ENCODE assay signal across 1 cellular context in genomic region chr7:91946549-91946948, GRCh38.
TF ChIP-seq lines count a peak whose summit lies in the region.

No MANE protein-coding gene starts in this region.

TF ChIP-seq in K562, 482 proteins besides CTCF, POLR2A, EP300 and RAD21:
- peak; percentile 90 for TF ChIP-seq MEIS2 (IDR thresholded peaks at IDR 0.05; ENCODE audit: partially characterized antibody)
- TF ChIP-seq ZNF140 (CRISPR knock-in tag; IDR thresholded peaks at IDR 0.05) = no peak
- no peak; the same call in 1 of the 2 replicates for TF ChIP-seq PBX2 (CRISPR knock-in tag; IDR thresholded peaks at IDR 0.05; ENCODE audit: low read depth)
- TF ChIP-seq PBX2 (tag; conservative IDR thresholded peaks at IDR 0.05; ENCODE audit: low read depth) = peak; percentile 90
- peak; percentile 85 for TF ChIP-seq BHLHE40 (IDR thresholded peaks at IDR 0.05; ENCODE audit: low read length)
- peak; percentile 97 for TF ChIP-seq SPI1 (IDR thresholded peaks at IDR 0.05; ENCODE audit: borderline replicate concordance, low read depth, low read length)
- peak; percentile 83 for TF ChIP-seq PKNOX1 (IDR thresholded peaks at IDR 0.05)
- TF ChIP-seq LCOR (CRISPR knock-in tag; IDR thresholded peaks at IDR 0.05) = no peak
- TF ChIP-seq PTBP1 (IDR thresholded peaks at IDR 0.05; ENCODE audit: low read depth, low read length) = no peak
- no peak for TF ChIP-seq MAFK (IDR thresholded peaks at IDR 0.05; ENCODE audit: low read length)
TF ChIP-seq in K562: peak in this region for 5.
